ENCODE assay signal across 18 cellular contexts in the genomic region with DNA sequence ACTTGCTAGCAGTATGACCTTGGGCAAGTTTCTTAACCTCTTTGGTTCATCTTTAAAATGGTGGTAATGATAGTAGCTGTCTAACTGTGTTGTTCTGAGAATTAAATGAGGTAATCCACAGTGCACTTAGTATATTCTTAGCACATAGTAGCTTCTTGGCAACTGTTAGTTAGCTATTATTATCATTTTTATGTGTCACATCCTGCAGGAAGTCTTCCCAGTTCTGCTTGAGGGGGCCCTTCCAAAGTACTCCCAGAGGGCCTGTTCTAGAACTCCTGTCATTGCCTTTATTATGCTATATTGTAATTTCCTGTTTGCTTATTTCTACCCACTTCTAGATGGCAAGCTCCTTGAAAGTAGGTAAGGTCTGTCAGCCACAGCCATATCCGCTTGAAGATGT. TPM values are rescaled to one million over a fixed set of nuclear protein-coding genes. Genes with fewer than 3 reads are reported as not detected.
A peak's percentile ranks its signal among the peaks of the same experiment; 100 is the strongest.
DNase-seq lines count a peak whose midpoint lies in the region; ATAC-seq and TF ChIP-seq lines count a peak whose summit lies in the region.
"Had no signal": no experiment of that assay in that cellular context is flagged by ENCODE, and none has a peak within 500 bp of the region (broad histone marks: within the 10 kb centered on the region; RNA-seq: fewer than 3 reads in every experiment).

No MANE protein-coding gene starts in this region.

- H3K9me3 ChIP-seq in psoas muscle: no peaks in the 10 kb centered on the region
- H3K9me3 ChIP-seq: testis had no signal

- TF ChIP-seq CTCF in NB4 (IDR thresholded peaks at IDR 0.05; ENCODE audit: low read depth, low read length) (no peak), fibroblast of pulmonary artery (IDR thresholded peaks at IDR 0.05; ENCODE audit: low read length, missing control alignments) (no peak), psoas muscle (IDR thresholded peaks at IDR 0.05) (no peak)

- peak in 3 of 4 donors; percentile 58 to 65 (median 59) for ATAC-seq in psoas muscle
- no peak for ATAC-seq in GM18517 (IDR thresholded peaks at IDR 0.05; ENCODE audit: unreplicated experiment)

- no peaks in the 10 kb centered on the region for H3K27me3 ChIP-seq in psoas muscle (ENCODE audit: insufficient read depth in 3 of 3, low read length in 2 of 3)
- H3K27me3 ChIP-seq: testis had no signal

- H3K27ac ChIP-seq in psoas muscle: no peak overlapping the region
- H3K27ac ChIP-seq: skin epidermis, testis had no signal

- H3K4me3 ChIP-seq in NB4 (ENCODE audit: low read depth, low read length) (no peak overlapping the region), fibroblast of pulmonary artery (replicated peaks; ENCODE audit: low read depth, low read length) (no peak overlapping the region), psoas muscle (no peak overlapping the region)
- H3K4me3 ChIP-seq: skin epidermis, testis had no signal

- H3K4me1 ChIP-seq in psoas muscle: peaks cover 8% of the 10 kb centered on the region

- intact Hi-C loops in psoas muscle (cut with DNase I): loop anchor here in 1 of 2 donors (5.0 kb wide), 1 partner anchor 43 kb away; no protein-coding TSS in a partner anchor

- peak; percentile 67 for DNase-seq in ELR (ENCODE audit: low read depth)
- DNase-seq in NB4 (ENCODE audit: low read depth): peak; percentile 32
- peak; percentile 76 for DNase-seq in fibroblast of pulmonary artery (ENCODE audit: low read depth)
- DNase-seq in psoas muscle: no peak
- DNase-seq in HEK293T (ENCODE audit: extremely low spot score): no peak
- DNase-seq in NAMALWA (ENCODE audit: low spot score): no peak
- DNase-seq in DMS153 treated with DMSO at 0.1 percent for 48 hours (lab: John Stamatoyannopoulos, UW; ENCODE audit: unreplicated experiment): no peak
- DNase-seq: activated CD8-positive, alpha-beta memory T cell treated with anti-CD3 and anti-CD28 coated beads, Interleukin-2, amount 50 U/mL, for 4 hours; activated gamma-delta T cell; DMS79; hippocampal formation; NCI-H187; NCI-H446 treated with DMSO at 0.1 percent for 48 hours; nucleus accumbens; SIG-M5; testis had no signal

- POLR2A ChIA-PET in HEK293T (lab: Yijun Ruan, JAX): interaction anchor here (1.2 kb wide), 1 partner anchor 10 kb away, joined by 3 read pairs; no protein-coding TSS in a partner anchor

- 84 to 93% (median 88%) methylated on average over 1 of the region's 1 CpG for WGBS in psoas muscle, 3 donors

- no peak for TF ChIP-seq POLR2A in NB4 (IDR thresholded peaks at IDR 0.05; ENCODE audit: extremely low read depth, insufficient read length)

- CTCF ChIA-PET in HEK293T (lab: Yijun Ruan, JAX): no interaction called here

- H3K36me3 ChIP-seq in psoas muscle (ENCODE audit: insufficient read depth in 1 of 2, low read depth in 1 of 2): peaks cover 0 to 2% of the 10 kb centered on the region in 2 donors

TF ChIP-seq in HEK293T, 16 proteins besides CTCF, POLR2A, EP300 and RAD21:
- TF ChIP-seq FOXK2 (IDR thresholded peaks at IDR 0.05): no peak
- no peak for TF ChIP-seq FOXM1 (IDR thresholded peaks at IDR 0.05; ENCODE audit: borderline replicate concordance)
TF ChIP-seq in HEK293T: peak in this region for 0.

RNA-seq across cellular contexts. Expression of a gene that starts 30.6 kb away (rescaled TPM):
- 10 to 100 TPM in 1 of 4 donors, 1 to 10 TPM in 3; 6.1 to 12.4 (median 7.7) TPM for total RNA-seq in psoas muscle
- 1 to 10 TPM; 3.9 to 5.7 (median 5.6) TPM for polyA plus RNA-seq in psoas muscle

RNA-seq across cellular contexts. Expression of a gene that starts 31.8 kb away (rescaled TPM):
- 10 to 100 TPM; 17.4 to 25.8 (median 23.1) TPM for total RNA-seq in psoas muscle
- polyA plus RNA-seq in psoas muscle: 10 to 100 TPM; 31.8 to 71.8 (median 60.9) TPM

Comparison
In these comparisons a context has a peak if more than half of its experiments do, and no peak if none do; other contexts are left out.
1. DNase-seq: peak in ELR (single experiment), NB4 (single experiment) and fibroblast of pulmonary artery (single experiment); none in psoas muscle (0 of 2), HEK293T (single experiment), NAMALWA (single experiment) and DMS153 treated with DMSO at 0.1 percent for 48 hours (single experiment).